Comparison of ENCODE assay signal across 2 cellular contexts in genomic region chr11:71927813-71928738, GRCh38.
TF ChIP-seq lines count a peak whose summit lies in the region.

Gene XNDC1N, minus strand, starts transcription at chr11:71928594. Its CDS starts 5,241 bp downstream, at chr11:71923353.

TF ChIP-seq in WTC11, 78 proteins besides CTCF, POLR2A, EP300 and RAD21 (continued from another document and continues in another):
- TF ChIP-seq PRDM15 (CRISPR knock-in tag; IDR thresholded peaks at IDR 0.05) (no peak), E2F5 (CRISPR knock-in tag; IDR thresholded peaks at IDR 0.05) (peak; percentile 84), GTF2I (CRISPR knock-in tag; conservative IDR thresholded peaks at IDR 0.05) (no peak), ZNF425 (CRISPR knock-in tag; conservative IDR thresholded peaks at IDR 0.05) (no peak), EMX1 (CRISPR knock-in tag; IDR thresholded peaks at IDR 0.05) (no peak), TEAD4 (CRISPR knock-in tag; IDR thresholded peaks at IDR 0.05) (no peak), ZNF512 (CRISPR knock-in tag; IDR thresholded peaks at IDR 0.05; ENCODE audit: borderline replicate concordance) (no peak), NFE2L1 (CRISPR knock-in tag; IDR thresholded peaks at IDR 0.05) (peak; percentile 53; the same call in 1 of the 2 replicates), ZNF219 (CRISPR knock-in tag; IDR thresholded peaks at IDR 0.05; ENCODE audit: borderline replicate concordance) (no peak), KAT7 (CRISPR knock-in tag; IDR thresholded peaks at IDR 0.05; ENCODE audit: borderline replicate concordance) (no peak), ARID4B (CRISPR knock-in tag; IDR thresholded peaks at IDR 0.05; ENCODE audit: borderline replicate concordance) (0 out of 2 replicates have a peak, but pooled peaks have one; percentile 49)

TF ChIP-seq in HepG2, 621 proteins besides CTCF, POLR2A, EP300 and RAD21 (continued from another document and continues in another):
- TF ChIP-seq SNAPC4 (CRISPR knock-in tag; IDR thresholded peaks at IDR 0.05) (peak; percentile 81; the same call in 1 of the 2 replicates), ZNF816 (CRISPR knock-in tag; IDR thresholded peaks at IDR 0.05; ENCODE audit: borderline replicate concordance) (no peak), SIN3A (IDR thresholded peaks at IDR 0.05; ENCODE audit: borderline replicate concordance, low read depth, low read length) (no peak), MYPOP (CRISPR knock-in tag; IDR thresholded peaks at IDR 0.05) (peak; percentile 60; the same call in 1 of the 2 replicates), TOPORS (CRISPR knock-in tag; IDR thresholded peaks at IDR 0.05) (no peak), ZSCAN31 (CRISPR knock-in tag; IDR thresholded peaks at IDR 0.05; ENCODE audit: low read depth) (peak; percentile 67), ZNF710 (CRISPR knock-in tag; IDR thresholded peaks at IDR 0.05; ENCODE audit: borderline replicate concordance) (no peak), ZNF841 (CRISPR knock-in tag; IDR thresholded peaks at IDR 0.05; ENCODE audit: borderline replicate concordance) (no peak), ZNF260 (CRISPR knock-in tag; IDR thresholded peaks at IDR 0.05; ENCODE audit: borderline replicate concordance, low read depth) (no peak), CEBPZ (IDR thresholded peaks at IDR 0.05; ENCODE audit: low read length) (no peak), MLX (CRISPR knock-in tag; IDR thresholded peaks at IDR 0.05) (no peak), XRCC5 (optimal IDR thresholded peaks at IDR 0.05; ENCODE audit: low read length) (no peak), CSRNP2 (CRISPR knock-in tag; conservative IDR thresholded peaks at IDR 0.05; ENCODE audit: low read depth) (no peak), E2F5 (CRISPR knock-in tag; conservative IDR thresholded peaks at IDR 0.05) (peak; percentile 69; the same call in 1 of the 2 replicates), SUZ12 (IDR thresholded peaks at IDR 0.05; ENCODE audit: low read depth, low read length) (peak; percentile 68), ZNF296 (CRISPR knock-in tag; conservative IDR thresholded peaks at IDR 0.05) (no peak), CHD2 (IDR thresholded peaks at IDR 0.05; ENCODE audit: low read depth, low read length) (peak; percentile 48; the same call in 1 of the 2 replicates), THAP9 (CRISPR knock-in tag; IDR thresholded peaks at IDR 0.05; ENCODE audit: borderline replicate concordance) (peak; percentile 80; the same call in 1 of the 2 replicates), HOMEZ (CRISPR knock-in tag; IDR thresholded peaks at IDR 0.05; ENCODE audit: low read depth) (no peak), ZSCAN25 (CRISPR knock-in tag; IDR thresholded peaks at IDR 0.05) (peak; percentile 75; the same call in 1 of the 2 replicates), ZNF672 (CRISPR knock-in tag; IDR thresholded peaks at IDR 0.05) (0 out of 2 replicates have a peak, but pooled peaks have one; percentile 5), ZNF75D (CRISPR knock-in tag; IDR thresholded peaks at IDR 0.05; ENCODE audit: borderline replicate concordance) (0 out of 2 replicates have a peak, but pooled peaks have one; percentile 84), HNF4G (IDR thresholded peaks at IDR 0.05; ENCODE audit: borderline replicate concordance, low read depth, low read length) (no peak), HNF4G (CRISPR knock-in tag; IDR thresholded peaks at IDR 0.05; ENCODE audit: borderline replicate concordance, low read depth) (0 out of 2 replicates have a peak, but pooled peaks have one; percentile 14), CCAR2 (optimal IDR thresholded peaks at IDR 0.05; ENCODE audit: low read depth, low read length) (peak; percentile 9), ARHGAP35 (CRISPR knock-in tag; IDR thresholded peaks at IDR 0.05; ENCODE audit: borderline replicate concordance) (no peak), KMT2B (CRISPR knock-in tag; IDR thresholded peaks at IDR 0.05) (peak; percentile 90), SP4 (CRISPR knock-in tag; IDR thresholded peaks at IDR 0.05) (peak; percentile 62), JUN (CRISPR knock-in tag; IDR thresholded peaks at IDR 0.05) (peak; percentile 43; the same call in 1 of the 2 replicates), ATRX (CRISPR knock-in tag; IDR thresholded peaks at IDR 0.05; ENCODE audit: borderline replicate concordance) (no peak), HNF4A (CRISPR knock-in tag; IDR thresholded peaks at IDR 0.05) (peak; percentile 44; the same call in 1 of the 2 replicates), ZSCAN20 (CRISPR knock-in tag; IDR thresholded peaks at IDR 0.05; ENCODE audit: borderline replicate concordance) (0 out of 2 replicates have a peak, but pooled peaks have one; percentile 33)
